In the genomic region with DNA sequence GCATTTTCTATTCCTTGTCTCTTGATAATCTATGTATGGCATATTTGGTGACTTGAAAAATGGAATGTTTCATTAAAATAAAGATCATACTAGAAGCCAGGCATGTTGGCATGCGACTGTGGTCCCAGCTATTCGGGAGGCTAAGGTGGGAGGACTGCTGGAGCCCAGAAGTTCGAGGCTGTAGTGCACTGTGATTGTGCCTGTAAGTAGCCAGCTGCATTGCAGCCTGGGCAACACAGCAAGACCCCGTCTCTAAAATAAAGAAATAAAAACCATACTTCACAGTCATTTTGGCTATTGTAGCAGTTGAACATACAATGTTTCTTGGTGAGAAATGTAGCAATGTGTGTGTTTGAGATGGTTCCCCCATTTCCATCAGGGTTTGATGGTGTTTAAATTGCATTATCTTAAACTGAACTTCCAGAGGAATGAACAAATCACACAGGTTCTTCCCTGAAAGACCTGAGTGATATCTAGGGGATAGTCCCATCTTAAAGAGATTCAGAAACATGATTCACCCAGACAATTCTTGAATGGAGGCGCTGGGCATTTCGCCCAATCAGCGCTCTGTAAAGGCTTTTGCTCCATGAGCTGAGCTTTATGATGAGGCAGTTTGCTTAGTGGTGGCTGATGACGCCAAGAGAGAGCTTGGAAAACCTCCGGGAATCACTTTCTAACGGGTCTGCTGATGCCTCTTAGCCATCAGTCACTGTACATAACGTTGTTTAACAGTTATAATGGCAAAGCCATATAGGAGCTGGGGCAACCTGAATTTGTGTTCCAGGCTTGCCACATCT, we compare ENCODE assay signal across 2 cellular contexts.
A peak's percentile ranks its signal among the peaks of the same experiment; 100 is the strongest.
TF ChIP-seq lines count a peak whose summit lies in the region.

No MANE protein-coding gene starts in this region.

TF ChIP-seq in A549, 52 proteins besides CTCF, POLR2A, EP300 and RAD21:
- TF ChIP-seq JUNB (IDR thresholded peaks at IDR 0.05) (no peak), MAFK (IDR thresholded peaks at IDR 0.05; ENCODE audit: partially characterized antibody) (peak; percentile 29), RNF2 (IDR thresholded peaks at IDR 0.05; ENCODE audit: borderline replicate concordance, low read depth) (no peak), ESRRA (IDR thresholded peaks at IDR 0.05; ENCODE audit: borderline replicate concordance, low read length) (no peak), RFX5 (IDR thresholded peaks at IDR 0.05) (no peak), HDAC2 (IDR thresholded peaks at IDR 0.05) (no peak)
- TF ChIP-seq, protein P1, sequence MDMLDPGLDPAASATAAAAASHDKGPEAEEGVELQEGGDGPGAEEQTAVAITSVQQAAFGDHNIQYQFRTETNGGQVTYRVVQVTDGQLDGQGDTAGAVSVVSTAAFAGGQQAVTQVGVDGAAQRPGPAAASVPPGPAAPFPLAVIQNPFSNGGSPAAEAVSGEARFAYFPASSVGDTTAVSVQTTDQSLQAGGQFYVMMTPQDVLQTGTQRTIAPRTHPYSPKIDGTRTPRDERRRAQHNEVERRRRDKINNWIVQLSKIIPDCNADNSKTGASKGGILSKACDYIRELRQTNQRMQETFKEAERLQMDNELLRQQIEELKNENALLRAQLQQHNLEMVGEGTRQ (IDR thresholded peaks at IDR 0.05): no peak
TF ChIP-seq in A549: peak in this region for 1.

TF ChIP-seq in IMR-90, 13 proteins besides CTCF, POLR2A, EP300 and RAD21:
- no peak for TF ChIP-seq MXI1 (IDR thresholded peaks at IDR 0.05; ENCODE audit: borderline replicate concordance, low read depth, low read length)
- no peak for TF ChIP-seq RFX5 (IDR thresholded peaks at IDR 0.05; ENCODE audit: low read depth, low read length)
- TF ChIP-seq, protein P1 (IDR thresholded peaks at IDR 0.05; ENCODE audit: low read depth, low read length): no peak
TF ChIP-seq in IMR-90: peak in this region for 0.
